1 cellular context compared by ENCODE assay signal in genomic region chr2:23148342-23148741, GRCh38.
TF ChIP-seq lines count a peak whose summit lies in the region.

No MANE protein-coding gene starts in this region.

TF ChIP-seq in WTC11, 78 proteins besides CTCF, POLR2A, EP300 and RAD21 (continued from another document):
- TF ChIP-seq ZNF532 (CRISPR knock-in tag; IDR thresholded peaks at IDR 0.05; ENCODE audit: borderline replicate concordance) (no peak), E2F1 (CRISPR knock-in tag; IDR thresholded peaks at IDR 0.05) (no peak), E2F4 (CRISPR knock-in tag; IDR thresholded peaks at IDR 0.05; ENCODE audit: borderline replicate concordance, low read depth) (no peak), PREB (CRISPR knock-in tag; IDR thresholded peaks at IDR 0.05; ENCODE audit: borderline replicate concordance) (no peak), ZNF232 (CRISPR knock-in tag; IDR thresholded peaks at IDR 0.05) (no peak), GRHL2 (CRISPR knock-in tag; IDR thresholded peaks at IDR 0.05; ENCODE audit: insufficient replicate concordance, severe bottlenecking) (no peak), ELF4 (CRISPR knock-in tag; IDR thresholded peaks at IDR 0.05; ENCODE audit: low read depth) (no peak), ZNF425 (CRISPR knock-in tag; conservative IDR thresholded peaks at IDR 0.05) (no peak), ERG (CRISPR knock-in tag; IDR thresholded peaks at IDR 0.05) (no peak), SOX15 (CRISPR knock-in tag; IDR thresholded peaks at IDR 0.05) (no peak), USF1 (CRISPR knock-in tag; IDR thresholded peaks at IDR 0.05) (no peak), AR (CRISPR knock-in tag; IDR thresholded peaks at IDR 0.05) (no peak)
